Comparison of ENCODE assay signal across 19 cellular contexts in genomic region chr18:35926884-35927283, GRCh38.
DNase-seq lines count a peak whose midpoint lies in the region; ATAC-seq, FAIRE-seq and TF ChIP-seq lines count a peak whose summit lies in the region.
"Had no signal": no experiment of that assay in that cellular context is flagged by ENCODE, and none has a peak within 500 bp of the region (broad histone marks: within the 10 kb centered on the region; RNA-seq: fewer than 3 reads in every experiment).

No MANE protein-coding gene starts in this region.

- no peak overlapping the region for H4K8ac ChIP-seq in neuronal stem cell (ENCODE audit: low read depth, low read length)
- H4K8ac ChIP-seq in trophoblast cell (ENCODE audit: low read depth, low read length) = no peak overlapping the region

- 95% methylated on average over 11 of the region's 11 CpGs for WGBS in esophagus muscularis mucosa
- no CpG with 5 or more reads among the region's 11 CpGs for WGBS in neuronal stem cell (ENCODE audit: extremely low coverage in 2 of 2, insufficient read length in 2 of 2, insufficient replicate concordance in 1 of 2), 2 donors
- 100% methylated on average over 2 of the region's 11 CpGs for WGBS in trophoblast cell (ENCODE audit: extremely low coverage, insufficient coverage, insufficient read length)

- no peak overlapping the region for H3K23ac ChIP-seq in neuronal stem cell (ENCODE audit: low read depth, low read length, poor library complexity)
- no peak overlapping the region for H3K23ac ChIP-seq in trophoblast cell (ENCODE audit: low read length)

- H3K9ac ChIP-seq in neuronal stem cell (ENCODE audit: low read depth, low read length, poor library complexity) = no peak overlapping the region
- H3K9ac ChIP-seq in trophoblast cell (ENCODE audit: low read length) = no peak overlapping the region
- H3K9ac ChIP-seq: BLaER1 treated with 17β-estradiol and CSF1 and Interleukin-3, amounts not matched to agents 10 nM and 100 nM had no signal

- no peak for TF ChIP-seq EP300 in esophagus muscularis mucosa (IDR thresholded peaks at IDR 0.05)

- H3K9me3 ChIP-seq in esophagus muscularis mucosa = peaks cover 0 to 6% (median 2%) of the 10 kb centered on the region in 4 donors
- no peaks in the 10 kb centered on the region for H3K9me3 ChIP-seq in neuronal stem cell (replicated peaks in 1 of 2; ENCODE audit: control insufficient read depth in 2 of 2, insufficient read depth in 1 of 2, low read depth in 1 of 2, low read length in 2 of 2)
- no peaks in the 10 kb centered on the region for H3K9me3 ChIP-seq in trophoblast cell (ENCODE audit: insufficient read depth, low read depth, low read length)

- TF ChIP-seq CTCF in bronchial epithelial cell (IDR thresholded peaks at IDR 0.05; ENCODE audit: insufficient read depth, low read length, severe bottlenecking) (no peak), esophagus muscularis mucosa (IDR thresholded peaks at IDR 0.05) (no peak)

- H2BK12ac ChIP-seq in neuronal stem cell (ENCODE audit: low read length) = no peak overlapping the region
- no peak overlapping the region for H2BK12ac ChIP-seq in trophoblast cell (ENCODE audit: low read length)

- H3K79me2 ChIP-seq in trophoblast cell (ENCODE audit: control insufficient read depth, insufficient read depth, low read length, poor library complexity) = no peaks in the 10 kb centered on the region

- peak; percentile 52 for FAIRE-seq in bronchial epithelial cell (lab: Jason Lieb, UNC)
- FAIRE-seq: A549, G401.6, GM12892, GM18507 had no signal

- H3K27ac ChIP-seq in esophagus muscularis mucosa (replicated peaks in 1 of 4) = no peak overlapping the region
- no peak overlapping the region for H3K27ac ChIP-seq in neuronal stem cell (replicated peaks; ENCODE audit: low read length)
- no peak overlapping the region for H3K27ac ChIP-seq in trophoblast cell (ENCODE audit: low read depth, low read length)
- H3K27ac ChIP-seq: 22Rv1; A549; BLaER1 treated with 17β-estradiol and CSF1 and Interleukin-3, amounts not matched to agents 10 nM and 100 nM; C4-2B had no signal

- H2AFZ ChIP-seq in neuronal stem cell (ENCODE audit: low read length) = no peak overlapping the region
- no peak overlapping the region for H2AFZ ChIP-seq in trophoblast cell (ENCODE audit: insufficient read depth, low read length, poor library complexity)

- no peak overlapping the region for H4K91ac ChIP-seq in neuronal stem cell (ENCODE audit: low read depth, low read length, poor library complexity)
- H4K91ac ChIP-seq in trophoblast cell (ENCODE audit: low read depth, low read length) = no peak overlapping the region

- H3K27me3 ChIP-seq in bronchial epithelial cell (ENCODE audit: control insufficient read depth, insufficient read depth, low read length) (peaks cover 10% of the 10 kb centered on the region), esophagus muscularis mucosa (no peaks in the 10 kb centered on the region), neuronal stem cell (ENCODE audit: control insufficient read depth in 3 of 3, insufficient read depth in 3 of 3, low read depth in 1 of 3, low read length in 3 of 3) (peaks cover 0 to 19% (median 0%) of the 10 kb centered on the region in 3 experiments), trophoblast cell (ENCODE audit: insufficient read depth, low read length) (no peaks in the 10 kb centered on the region)
- H3K27me3 ChIP-seq: BLaER1 treated with 17β-estradiol and CSF1 and Interleukin-3, amounts not matched to agents 10 nM and 100 nM had no signal

- H3K14ac ChIP-seq in neuronal stem cell (ENCODE audit: low read length) (peak overlapping the region; percentile 92), trophoblast cell (ENCODE audit: low read length) (no peak overlapping the region)

- H3K36me3 ChIP-seq in bronchial epithelial cell (ENCODE audit: control insufficient read depth, insufficient read depth, low read length) (no peaks in the 10 kb centered on the region), esophagus muscularis mucosa (no peaks in the 10 kb centered on the region), neuronal stem cell (replicated peaks in 1 of 2; ENCODE audit: control insufficient read depth in 2 of 2, insufficient read depth in 2 of 2, low read length in 2 of 2) (no peaks in the 10 kb centered on the region), trophoblast cell (ENCODE audit: control insufficient read depth in 1 of 2, insufficient read depth in 2 of 2, low read length in 2 of 2) (no peaks in the 10 kb centered on the region)
- H3K36me3 ChIP-seq: BLaER1 treated with 17β-estradiol and CSF1 and Interleukin-3, amounts not matched to agents 10 nM and 100 nM had no signal

- H4K12ac ChIP-seq in trophoblast cell (ENCODE audit: low read depth, low read length) = no peak overlapping the region

- DNase-seq in bronchial epithelial cell (ENCODE audit: low read depth) (no peak), esophagus muscularis mucosa (ENCODE audit: extremely low spot score) (peak; percentile 68), neuronal stem cell (ENCODE audit: low spot score) (no peak), trophoblast cell (peak; percentile 16 to 26), COR-L47 (lab: John Stamatoyannopoulos, UW) (no peak), DMS 273 (lab: John Stamatoyannopoulos, UW; ENCODE audit: unreplicated experiment) (no peak)
- DNase-seq: AML-193; CD4-positive, alpha-beta T cell; CD8-positive, alpha-beta T cell; DMS79 treated with DMSO at 0.1 percent for 48 hours; GF-D8 had no signal

- H2BK15ac ChIP-seq in neuronal stem cell (ENCODE audit: low read length) = no peak overlapping the region

- no peak for ATAC-seq in GM21360 (IDR thresholded peaks at IDR 0.05; ENCODE audit: unreplicated experiment)
- ATAC-seq: A549; CD8-positive, alpha-beta T cell had no signal

- intact Hi-C loops in esophagus muscularis mucosa (cut with DNase I) = no loop called here

- H2BK120ac ChIP-seq in neuronal stem cell (ENCODE audit: low read depth, low read length) (no peak overlapping the region), trophoblast cell (ENCODE audit: insufficient read depth, low read length, poor library complexity) (no peak overlapping the region)

- H3K4me2 ChIP-seq in neuronal stem cell (ENCODE audit: insufficient read depth, low read length, poor library complexity, severe bottlenecking) (no peak overlapping the region), trophoblast cell (ENCODE audit: low read length) (no peak overlapping the region)
- H3K4me2 ChIP-seq: A549; BLaER1 treated with 17β-estradiol and CSF1 and Interleukin-3, amounts not matched to agents 10 nM and 100 nM had no signal

- H3K4ac ChIP-seq in neuronal stem cell (ENCODE audit: low read length) = no peak overlapping the region
- no peak overlapping the region for H3K4ac ChIP-seq in trophoblast cell (ENCODE audit: low read depth, low read length)

- H3K18ac ChIP-seq in neuronal stem cell (ENCODE audit: low read length) (no peak overlapping the region), trophoblast cell (ENCODE audit: low read length) (no peak overlapping the region)

- no peak overlapping the region for H3K4me3 ChIP-seq in bronchial epithelial cell (ENCODE audit: low read depth, low read length)
- no peak overlapping the region for H3K4me3 ChIP-seq in esophagus muscularis mucosa
- H3K4me3 ChIP-seq in neuronal stem cell (ENCODE audit: low read length in 2 of 2) = no peak overlapping the region
- no peak overlapping the region for H3K4me3 ChIP-seq in trophoblast cell (ENCODE audit: low read depth, low read length)
- H3K4me3 ChIP-seq: A549; BLaER1 treated with 17β-estradiol and CSF1 and Interleukin-3, amounts not matched to agents 10 nM and 100 nM had no signal

- H2AK5ac ChIP-seq in neuronal stem cell (ENCODE audit: low read depth, low read length) (no peak overlapping the region), trophoblast cell (ENCODE audit: low read length) (no peak overlapping the region)

- H2BK5ac ChIP-seq in neuronal stem cell (ENCODE audit: low read length) (no peak overlapping the region), trophoblast cell (ENCODE audit: low read depth, low read length, poor library complexity) (no peak overlapping the region)

- H3K79me1 ChIP-seq in neuronal stem cell (ENCODE audit: low read depth, low read length) (no peaks in the 10 kb centered on the region), trophoblast cell (ENCODE audit: low read length) (no peaks in the 10 kb centered on the region)

- no peak for TF ChIP-seq POLR2A in esophagus muscularis mucosa (IDR thresholded peaks at IDR 0.05; ENCODE audit: low read depth)

- H3K4me1 ChIP-seq in esophagus muscularis mucosa (peaks cover 0 to 11% (median 3%) of the 10 kb centered on the region in 4 donors), neuronal stem cell (ENCODE audit: control insufficient read depth in 2 of 2, insufficient read depth in 1 of 2, low read depth in 1 of 2, low read length in 2 of 2) (peaks cover 0 to 3% of the 10 kb centered on the region in 2 donors), trophoblast cell (ENCODE audit: control insufficient read depth in 1 of 2, insufficient read depth in 2 of 2, low read length in 2 of 2) (no peaks in the 10 kb centered on the region)
- H3K4me1 ChIP-seq: A549; BLaER1 treated with 17β-estradiol and CSF1 and Interleukin-3, amounts not matched to agents 10 nM and 100 nM had no signal

Comparison
In these comparisons a context has a peak if more than half of its experiments do, and no peak if none do; other contexts are left out.
1. DNase-seq: peak in esophagus muscularis mucosa (single experiment) and trophoblast cell (2 of 2); none in bronchial epithelial cell (single experiment), neuronal stem cell (single experiment), COR-L47 (single experiment) and DMS 273 (single experiment).